In genomic region chr9:98255064-98255577, GRCh38 we compare ENCODE assay signal across 8 cellular contexts. TPM values are rescaled to one million over a fixed set of nuclear protein-coding genes. Genes with fewer than 3 reads are reported as not detected.
DNase-seq lines count a peak whose midpoint lies in the region; ATAC-seq, FAIRE-seq and TF ChIP-seq lines count a peak whose summit lies in the region.

No MANE protein-coding gene starts in this region.

- H3K36me3 ChIP-seq in CD4-positive, alpha-beta memory T cell (ENCODE audit: insufficient read depth, low read length) = no peaks in the 10 kb centered on the region
- H3K36me3 ChIP-seq in gastrocnemius medialis = no peaks in the 10 kb centered on the region

- ATAC-seq in GM19043 (IDR thresholded peaks at IDR 0.05; ENCODE audit: low read depth, unreplicated experiment) (peak; percentile 27), HG03558 (IDR thresholded peaks at IDR 0.05; ENCODE audit: extremely low read depth, unreplicated experiment) (peak; percentile 6), gastrocnemius medialis (peak; percentile 16 to 26)

- H3K4me1 ChIP-seq in CD4-positive, alpha-beta memory T cell (ENCODE audit: insufficient read depth, low read length) = peaks cover 39% of the 10 kb centered on the region
- H3K4me1 ChIP-seq in gastrocnemius medialis = peaks cover 11 to 20% of the 10 kb centered on the region in 2 donors

- in situ Hi-C loops in gastrocnemius medialis (cut with MboI; ENCODE audit: low sequenced_read_pairs in 4 of 4) = loop anchor here (10.0 to 25.0 kb wide), 4 partner anchors 193 to 550 kb away; partner anchors contain the start of genes TRMO (in 2 of the 4) and NANS (in 1 of the 4)

- peak overlapping the region; percentile 93 to 99 (median 97) for H3K4me3 Mint-ChIP-seq in CD4-positive, alpha-beta memory T cell
- H3K4me3 Mint-ChIP-seq in activated naive CD8-positive, alpha-beta T cell treated with anti-CD3 and anti-CD28 coated beads for 36 hours = peak overlapping the region; percentile 86

- no peaks in the 10 kb centered on the region for H3K9me3 ChIP-seq in CD4-positive, alpha-beta memory T cell (ENCODE audit: control insufficient read depth in 1 of 2, low read length in 2 of 2)
- H3K9me3 ChIP-seq in gastrocnemius medialis = no peaks in the 10 kb centered on the region

- no peak for TF ChIP-seq CTCF in gastrocnemius medialis (IDR thresholded peaks at IDR 0.05 in 4 of 5, conservative IDR thresholded peaks at IDR 0.05 in 1 of 5)

- H3K9me3 Mint-ChIP-seq in CD4-positive, alpha-beta memory T cell = no peaks in the 10 kb centered on the region
- no peaks in the 10 kb centered on the region for H3K9me3 Mint-ChIP-seq in activated naive CD8-positive, alpha-beta T cell treated with anti-CD3 and anti-CD28 coated beads for 36 hours

- intact Hi-C loops in CD4-positive, alpha-beta memory T cell (cut with micrococcal nuclease) = loop anchor here (1.0 to 10.0 kb wide), 7 partner anchors 63 to 560 kb away; partner anchors contain the start of genes ANP32B, CORO2A, NANS and TRIM14
- intact Hi-C loops in gastrocnemius medialis (cut with DNase I; ENCODE audit: low total_unique reads) = loop anchor here (1.0 to 5.0 kb wide), 6 partner anchors 63 to 623 kb away; partner anchors contain the start of genes ANP32B, CORO2A, NANS and NCBP1

- peak overlapping the region; percentile 32 to 90 for H3K4me3 ChIP-seq in CD4-positive, alpha-beta memory T cell (ENCODE audit: low read length in 2 of 2)
- H3K4me3 ChIP-seq in gastrocnemius medialis = peak overlapping the region; percentile 76 to 100 (median 78)

- no peak for DNase-seq in CD4-positive, alpha-beta memory T cell
- DNase-seq in activated naive CD8-positive, alpha-beta T cell treated with anti-CD3 and anti-CD28 coated beads for 36 hours = no peak
- DNase-seq in hepatic stellate cell (ENCODE audit: low spot score) (peak; percentile 67), gastrocnemius medialis (no peak), NCI-H2107 treated with DMSO at 0.1 percent for 48 hours (lab: John Stamatoyannopoulos, UW; ENCODE audit: unreplicated experiment) (no peak), frontal cortex (ENCODE audit: low spot score in 2 of 2) (no peak)

- CTCF ChIA-PET in CD4-positive, alpha-beta memory T cell (lab: Charles Lee; ENCODE audit: partially characterized antibody) = interaction anchor here (0.7 to 4.0 kb wide), 13 partner anchors 9 to 558 kb away, joined by 3 to 22 read pairs (median 4); partner anchors contain the start of genes CORO2A, NANS, TRIM14 and TRMO

- peak overlapping the region; percentile 82 for H3K27ac ChIP-seq in CD4-positive, alpha-beta memory T cell (ENCODE audit: low read depth, low read length)
- H3K27ac ChIP-seq in gastrocnemius medialis = peak overlapping the region; percentile 90 to 100 (median 93)

- no peaks in the 10 kb centered on the region for H3K27me3 Mint-ChIP-seq in CD4-positive, alpha-beta memory T cell
- no peaks in the 10 kb centered on the region for H3K27me3 Mint-ChIP-seq in activated naive CD8-positive, alpha-beta T cell treated with anti-CD3 and anti-CD28 coated beads for 36 hours

- H3K36me3 Mint-ChIP-seq in CD4-positive, alpha-beta memory T cell = peaks cover 10 to 27% of the 10 kb centered on the region in 2 donors
- H3K36me3 Mint-ChIP-seq in activated naive CD8-positive, alpha-beta T cell treated with anti-CD3 and anti-CD28 coated beads for 36 hours = peaks cover 1% of the 10 kb centered on the region

- POLR2A ChIA-PET in CD4-positive, alpha-beta memory T cell (lab: Charles Lee; ENCODE audit: partially characterized antibody) = interaction anchor here (0.8 to 4.1 kb wide), 37 partner anchors 9 to 622 kb away, joined by 3 to 112 read pairs (median 7); partner anchors contain the start of genes ANP32B, CORO2A, NANS and NCBP1

- TF ChIP-seq POLR2A in gastrocnemius medialis (IDR thresholded peaks at IDR 0.05) = no peak

- H3K4me1 Mint-ChIP-seq in CD4-positive, alpha-beta memory T cell = peaks cover 23 to 55% (median 43%) of the 10 kb centered on the region in 4 donors
- peaks cover 10% of the 10 kb centered on the region for H3K4me1 Mint-ChIP-seq in activated naive CD8-positive, alpha-beta T cell treated with anti-CD3 and anti-CD28 coated beads for 36 hours

- H3K27me3 ChIP-seq in CD4-positive, alpha-beta memory T cell (ENCODE audit: insufficient read depth, low read length) = no peaks in the 10 kb centered on the region
- no peaks in the 10 kb centered on the region for H3K27me3 ChIP-seq in gastrocnemius medialis

- FAIRE-seq in frontal cortex (lab: Jason Lieb, UNC) = no peak

- peak overlapping the region; percentile 60 to 97 (median 87) for H3K27ac Mint-ChIP-seq in CD4-positive, alpha-beta memory T cell
- no peak overlapping the region for H3K27ac Mint-ChIP-seq in activated naive CD8-positive, alpha-beta T cell treated with anti-CD3 and anti-CD28 coated beads for 36 hours

RNA-seq across cellular contexts. Expression of gene TBC1D2, which starts 0.3 kb away (rescaled TPM):
- total RNA-seq in CD4-positive, alpha-beta memory T cell = 10 to 100 TPM; 11.2 to 11.4 TPM
- polyA plus RNA-seq in CD4-positive, alpha-beta memory T cell = 10 to 100 TPM in 1 of 2 donors, 1 to 10 TPM in 1; 2.1 to 11.0 TPM
- 1 to 10 TPM; 1.8 to 2.2 TPM for total RNA-seq in activated naive CD8-positive, alpha-beta T cell treated with anti-CD3 and anti-CD28 coated beads for 36 hours
- total RNA-seq in gastrocnemius medialis = 1 to 10 TPM in 2 of 4 donors, under 1 TPM in 2; 0.66 to 2.9 (median 1.6) TPM
- 1.2 TPM for total RNA-seq in frontal cortex
